Comparison of ENCODE assay signal across 10 cellular contexts in the genomic region with DNA sequence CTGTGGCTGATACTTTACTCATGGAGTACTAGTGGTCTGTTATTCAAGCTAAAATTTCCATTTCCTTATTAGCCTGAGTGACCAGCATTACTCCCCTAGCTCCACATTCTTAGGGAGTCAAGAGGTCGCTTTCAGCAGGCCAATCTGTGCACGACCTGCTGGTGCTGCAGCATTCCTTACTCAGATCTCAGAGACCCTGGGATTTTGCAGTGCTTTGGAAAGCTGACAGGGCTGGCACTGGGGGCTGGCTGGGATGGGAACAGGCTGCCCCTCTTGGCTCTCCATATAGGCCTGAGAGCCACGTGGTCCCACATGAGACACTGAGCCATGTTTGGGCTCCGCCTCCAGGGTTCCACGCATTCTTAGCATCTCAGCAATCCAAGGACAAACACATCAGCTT.
DNase-seq lines count a peak whose midpoint lies in the region; ATAC-seq and TF ChIP-seq lines count a peak whose summit lies in the region.
"Had no signal": no experiment of that assay in that cellular context is flagged by ENCODE, and none has a peak within 500 bp of the region (broad histone marks: within the 10 kb centered on the region; RNA-seq: fewer than 3 reads in every experiment).

No MANE protein-coding gene starts in this region.

- ATAC-seq in WTC11 = peak; percentile 56

- H3K27ac ChIP-seq in C4-2B = peak overlapping the region; percentile 44
- H3K27ac ChIP-seq in cardiac muscle cell = peak overlapping the region; percentile 87
- H3K27ac ChIP-seq in neural progenitor cell = no peak overlapping the region
- no peak overlapping the region for H3K27ac ChIP-seq in CD4-positive, alpha-beta memory T cell (ENCODE audit: low read depth, low read length)

- no peaks in the 10 kb centered on the region for H4K20me1 ChIP-seq in neural progenitor cell (ENCODE audit: low read depth)

- POLR2A ChIA-PET in WTC11 (lab: Charles Lee) = interaction anchor here (0.6 kb wide), 2 partner anchors 139 to 1505 kb away, joined by 3 to 5 read pairs; no protein-coding TSS in a partner anchor
- POLR2A ChIA-PET in CD4-positive, alpha-beta memory T cell (lab: Charles Lee; ENCODE audit: partially characterized antibody) = no interaction called here

- intact Hi-C loops in CD4-positive, alpha-beta memory T cell (cut with micrococcal nuclease) = no loop called here
- intact Hi-C loops in CD14-positive monocyte (cut with micrococcal nuclease) = no loop called here

- no peak overlapping the region for H3K9ac ChIP-seq in neural progenitor cell

- TF ChIP-seq CTCF in C4-2B (conservative IDR thresholded peaks at IDR 0.05) (no peak), WTC11 (IDR thresholded peaks at IDR 0.05) (no peak), cardiac muscle cell (IDR thresholded peaks at IDR 0.05; ENCODE audit: low read depth, low read length) (no peak), neural progenitor cell (IDR thresholded peaks at IDR 0.05) (no peak), CD14-positive monocyte (IDR thresholded peaks at IDR 0.05) (no peak)

- no peak overlapping the region for H3K4me2 ChIP-seq in neural progenitor cell

- H3K27ac Mint-ChIP-seq in WTC11 = peak overlapping the region; percentile 41; the same call in 1 of the 2 replicates
- peak overlapping the region; percentile 86 for H3K27ac Mint-ChIP-seq in neural progenitor cell
- H3K27ac Mint-ChIP-seq in CD4-positive, alpha-beta memory T cell = no peak overlapping the region
- peak overlapping the region in 1 of 7 donors; percentile 27 for H3K27ac Mint-ChIP-seq in CD14-positive monocyte

- H3K27me3 Mint-ChIP-seq in WTC11 (ENCODE audit: low read depth) (no peaks in the 10 kb centered on the region), neural progenitor cell (ENCODE audit: insufficient read depth, low read depth) (no peaks in the 10 kb centered on the region), CD14-positive monocyte (ENCODE audit: low read depth in 3 of 3) (peaks cover 0 to 2% (median 0%) of the 10 kb centered on the region in 3 donors)
- H3K27me3 Mint-ChIP-seq in CD4-positive, alpha-beta memory T cell = no peaks in the 10 kb centered on the region
- H3K27me3 Mint-ChIP-seq: stimulated activated naive CD8-positive, alpha-beta T cell treated with anti-CD3 and anti-CD28 coated beads, Interleukin-15, Interleukin-2, amounts not matched to agents 100 ng/mL and 50 ng/mL, for 24 hours had no signal

- no peaks in the 10 kb centered on the region for H3K79me2 ChIP-seq in neural progenitor cell (ENCODE audit: low read depth)

- peaks cover 5% of the 10 kb centered on the region; the same call in 1 of the 2 replicates for H3K36me3 Mint-ChIP-seq in WTC11
- H3K36me3 Mint-ChIP-seq in neural progenitor cell = peaks cover 4% of the 10 kb centered on the region
- H3K36me3 Mint-ChIP-seq in CD4-positive, alpha-beta memory T cell = peaks cover 18 to 53% of the 10 kb centered on the region in 2 donors
- peaks cover 4 to 20% of the 10 kb centered on the region in 2 donors for H3K36me3 Mint-ChIP-seq in CD14-positive monocyte

- H3K9me3 Mint-ChIP-seq in WTC11 (peaks cover 10% of the 10 kb centered on the region), neural progenitor cell (peaks cover 5% of the 10 kb centered on the region), CD14-positive monocyte (peaks cover 0 to 4% (median 1%) of the 10 kb centered on the region in 7 donors)
- H3K9me3 Mint-ChIP-seq in CD4-positive, alpha-beta memory T cell = peaks cover 0 to 11% (median 0%) of the 10 kb centered on the region in 8 donors

- H3K36me3 ChIP-seq in cardiac muscle cell (no peaks in the 10 kb centered on the region), neural progenitor cell (no peaks in the 10 kb centered on the region)
- no peaks in the 10 kb centered on the region for H3K36me3 ChIP-seq in CD4-positive, alpha-beta memory T cell (ENCODE audit: insufficient read depth, low read length)

- no peaks in the 10 kb centered on the region for H3K9me3 ChIP-seq in cardiac muscle cell (ENCODE audit: low read depth)
- no peaks in the 10 kb centered on the region for H3K9me3 ChIP-seq in neural progenitor cell (ENCODE audit: low read depth)
- H3K9me3 ChIP-seq in CD4-positive, alpha-beta memory T cell (ENCODE audit: control insufficient read depth in 1 of 2, low read length in 2 of 2) = no peaks in the 10 kb centered on the region

- no peaks in the 10 kb centered on the region for H3F3A ChIP-seq in neural progenitor cell (ENCODE audit: low read depth)

- H3K27me3 ChIP-seq in cardiac muscle cell = no peaks in the 10 kb centered on the region
- no peaks in the 10 kb centered on the region for H3K27me3 ChIP-seq in neural progenitor cell
- H3K27me3 ChIP-seq in CD4-positive, alpha-beta memory T cell (ENCODE audit: insufficient read depth, low read length) = no peaks in the 10 kb centered on the region

- H3K4me3 Mint-ChIP-seq in WTC11 = no peak overlapping the region
- no peak overlapping the region for H3K4me3 Mint-ChIP-seq in neural progenitor cell
- no peak overlapping the region for H3K4me3 Mint-ChIP-seq in CD4-positive, alpha-beta memory T cell
- no peak overlapping the region for H3K4me3 Mint-ChIP-seq in CD14-positive monocyte
- H3K4me3 Mint-ChIP-seq: stimulated activated naive CD8-positive, alpha-beta T cell treated with anti-CD3 and anti-CD28 coated beads, Interleukin-15, Interleukin-2, amounts not matched to agents 100 ng/mL and 50 ng/mL, for 24 hours had no signal

- H3K4me1 ChIP-seq in cardiac muscle cell (ENCODE audit: low read depth) = peaks cover 26% of the 10 kb centered on the region
- H3K4me1 ChIP-seq in neural progenitor cell = peaks cover 8% of the 10 kb centered on the region
- peaks cover 3% of the 10 kb centered on the region for H3K4me1 ChIP-seq in CD4-positive, alpha-beta memory T cell (ENCODE audit: insufficient read depth, low read length)

- H3K4me3 ChIP-seq in cardiac muscle cell = no peak overlapping the region
- H3K4me3 ChIP-seq in neural progenitor cell = no peak overlapping the region
- H3K4me3 ChIP-seq in CD4-positive, alpha-beta memory T cell (ENCODE audit: low read length in 2 of 2) = no peak overlapping the region

- no peak overlapping the region for H2AFZ ChIP-seq in neural progenitor cell (replicated peaks)

- peaks cover 60% of the 10 kb centered on the region for H3K4me1 Mint-ChIP-seq in WTC11
- H3K4me1 Mint-ChIP-seq in neural progenitor cell = peaks cover 45% of the 10 kb centered on the region
- H3K4me1 Mint-ChIP-seq in CD4-positive, alpha-beta memory T cell = peaks cover 13 to 40% (median 25%) of the 10 kb centered on the region in 4 donors
- peaks cover 25% of the 10 kb centered on the region for H3K4me1 Mint-ChIP-seq in CD14-positive monocyte

- peak; percentile 28 for DNase-seq in WTC11 (ENCODE audit: low spot score)
- DNase-seq in cardiac muscle cell (ENCODE audit: low read depth in 1 of 2, low spot score in 1 of 2) = peak; percentile 49 to 81
- peak; percentile 67 for DNase-seq in neural progenitor cell (ENCODE audit: low spot score)
- no peak for DNase-seq in CD4-positive, alpha-beta memory T cell
- no peak for DNase-seq in medulla oblongata (ENCODE audit: extremely low spot score)
- no peak for DNase-seq in DMS79 (lab: John Stamatoyannopoulos, UW)
- no peak for DNase-seq in CD14-positive monocyte (ENCODE audit: low spot score)
- DNase-seq: Karpas-422 had no signal

- CTCF ChIA-PET in WTC11 (lab: Charles Lee) = interaction anchor here (0.7 to 1.7 kb wide), 2 partner anchors 12 to 14 kb away, joined by 3 to 9 read pairs; no protein-coding TSS in a partner anchor
- CTCF ChIA-PET in CD4-positive, alpha-beta memory T cell (lab: Charles Lee; ENCODE audit: partially characterized antibody) = interaction anchor here (1.2 to 1.3 kb wide), 2 partner anchors 12 to 13 kb away, joined by 3 to 6 read pairs; no protein-coding TSS in a partner anchor

TF ChIP-seq in WTC11, 78 proteins besides CTCF, POLR2A, EP300 and RAD21 (continues in another document):
- TF ChIP-seq, protein P1, sequence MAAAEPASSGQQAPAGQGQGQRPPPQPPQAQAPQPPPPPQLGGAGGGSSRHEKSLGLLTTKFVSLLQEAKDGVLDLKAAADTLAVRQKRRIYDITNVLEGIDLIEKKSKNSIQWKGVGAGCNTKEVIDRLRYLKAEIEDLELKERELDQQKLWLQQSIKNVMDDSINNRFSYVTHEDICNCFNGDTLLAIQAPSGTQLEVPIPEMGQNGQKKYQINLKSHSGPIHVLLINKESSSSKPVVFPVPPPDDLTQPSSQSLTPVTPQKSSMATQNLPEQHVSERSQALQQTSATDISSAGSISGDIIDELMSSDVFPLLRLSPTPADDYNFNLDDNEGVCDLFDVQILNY (CRISPR knock-in tag; IDR thresholded peaks at IDR 0.05) = no peak
- TF ChIP-seq NFATC4 (CRISPR knock-in tag; IDR thresholded peaks at IDR 0.05) (no peak), GABPB1 (CRISPR knock-in tag; IDR thresholded peaks at IDR 0.05) (no peak), JAZF1 (CRISPR knock-in tag; IDR thresholded peaks at IDR 0.05) (no peak), MXD4 (CRISPR knock-in tag; IDR thresholded peaks at IDR 0.05; ENCODE audit: borderline replicate concordance) (no peak), ATF3 (CRISPR knock-in tag; conservative IDR thresholded peaks at IDR 0.05) (no peak)
- TF ChIP-seq, protein P2, sequence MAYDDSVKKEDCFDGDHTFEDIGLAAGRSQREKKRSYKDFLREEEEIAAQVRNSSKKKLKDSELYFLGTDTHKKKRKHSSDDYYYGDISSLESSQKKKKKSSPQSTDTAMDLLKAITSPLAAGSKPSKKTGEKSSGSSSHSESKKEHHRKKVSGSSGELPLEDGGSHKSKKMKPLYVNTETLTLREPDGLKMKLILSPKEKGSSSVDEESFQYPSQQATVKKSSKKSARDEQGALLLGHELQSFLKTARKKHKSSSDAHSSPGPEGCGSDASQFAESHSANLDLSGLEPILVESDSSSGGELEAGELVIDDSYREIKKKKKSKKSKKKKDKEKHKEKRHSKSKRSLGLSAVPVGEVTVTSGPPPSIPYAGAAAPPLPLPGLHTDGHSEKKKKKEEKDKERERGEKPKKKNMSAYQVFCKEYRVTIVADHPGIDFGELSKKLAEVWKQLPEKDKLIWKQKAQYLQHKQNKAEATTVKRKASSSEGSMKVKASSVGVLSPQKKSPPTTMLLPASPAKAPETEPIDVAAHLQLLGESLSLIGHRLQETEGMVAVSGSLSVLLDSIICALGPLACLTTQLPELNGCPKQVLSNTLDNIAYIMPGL (CRISPR knock-in tag; IDR thresholded peaks at IDR 0.05) = no peak
- TF ChIP-seq, protein P3, sequence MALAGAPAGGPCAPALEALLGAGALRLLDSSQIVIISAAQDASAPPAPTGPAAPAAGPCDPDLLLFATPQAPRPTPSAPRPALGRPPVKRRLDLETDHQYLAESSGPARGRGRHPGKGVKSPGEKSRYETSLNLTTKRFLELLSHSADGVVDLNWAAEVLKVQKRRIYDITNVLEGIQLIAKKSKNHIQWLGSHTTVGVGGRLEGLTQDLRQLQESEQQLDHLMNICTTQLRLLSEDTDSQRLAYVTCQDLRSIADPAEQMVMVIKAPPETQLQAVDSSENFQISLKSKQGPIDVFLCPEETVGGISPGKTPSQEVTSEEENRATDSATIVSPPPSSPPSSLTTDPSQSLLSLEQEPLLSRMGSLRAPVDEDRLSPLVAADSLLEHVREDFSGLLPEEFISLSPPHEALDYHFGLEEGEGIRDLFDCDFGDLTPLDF (CRISPR knock-in tag; IDR thresholded peaks at IDR 0.05) = no peak

Comparison
In these comparisons a context has a peak if more than half of its experiments do, and no peak if none do; other contexts are left out.
1. H3K27ac ChIP-seq: peak in C4-2B (single experiment) and cardiac muscle cell (single experiment); none in neural progenitor cell (single experiment) and CD4-positive, alpha-beta memory T cell (single experiment).
2. DNase-seq: peak in WTC11 (single experiment), cardiac muscle cell (2 of 2) and neural progenitor cell (single experiment); none in CD4-positive, alpha-beta memory T cell (0 of 5), medulla oblongata (single experiment), DMS79 (single experiment) and CD14-positive monocyte (single experiment).
3. H3K27ac Mint-ChIP-seq: peak in WTC11 (single experiment) and neural progenitor cell (single experiment); none in CD4-positive, alpha-beta memory T cell (0 of 7).